Comparison of ENCODE assay signal across 1 cellular context in genomic region chr4:145279122-145279960, GRCh38.
TF ChIP-seq lines count a peak whose summit lies in the region.

No MANE protein-coding gene starts in this region.

TF ChIP-seq in SK-N-SH, 30 proteins besides CTCF, POLR2A, EP300 and RAD21 (continued from another document):
- TF ChIP-seq ZBTB33 (IDR thresholded peaks at IDR 0.05; ENCODE audit: borderline replicate concordance, low read depth) = peak; percentile 53; the same call in 1 of the 2 replicates
- TF ChIP-seq RCOR1 (IDR thresholded peaks at IDR 0.05; ENCODE audit: low read length) = 0 out of 2 replicates have a peak, but pooled peaks have one; percentile 7
- peak; percentile 84 for TF ChIP-seq MEF2A (IDR thresholded peaks at IDR 0.05; ENCODE audit: borderline replicate concordance, low read depth)
- no peak for TF ChIP-seq REST (IDR thresholded peaks at IDR 0.05; ENCODE audit: low read depth, low read length)
- peak; percentile 77; the same call in 1 of the 2 replicates for TF ChIP-seq MAX (IDR thresholded peaks at IDR 0.05; ENCODE audit: low read depth)
- TF ChIP-seq MXI1 (IDR thresholded peaks at IDR 0.05; ENCODE audit: low read depth, low read length) = no peak
- TF ChIP-seq GATA2 (CRISPR knock-in tag; IDR thresholded peaks at IDR 0.05) = no peak
- TF ChIP-seq PBX3 (IDR thresholded peaks at IDR 0.05) = peak; percentile 90
- TF ChIP-seq CHD2 (IDR thresholded peaks at IDR 0.05; ENCODE audit: low read length, partially characterized antibody) = no peak
- no peak for TF ChIP-seq GABPA (IDR thresholded peaks at IDR 0.05; ENCODE audit: low read depth)
- no peak for TF ChIP-seq ELF1 (IDR thresholded peaks at IDR 0.05)
- no peak for TF ChIP-seq FOXJ3 (CRISPR knock-in tag; IDR thresholded peaks at IDR 0.05)
- no peak for TF ChIP-seq SMC3 (IDR thresholded peaks at IDR 0.05; ENCODE audit: low read depth, low read length)
- peak; percentile 80 for TF ChIP-seq RXRA (IDR thresholded peaks at IDR 0.05; ENCODE audit: borderline replicate concordance, low read depth)
- TF ChIP-seq TAF1 (IDR thresholded peaks at IDR 0.05; ENCODE audit: borderline replicate concordance, low read depth, low read length) = no peak
- TF ChIP-seq FOSL2 (IDR thresholded peaks at IDR 0.05; ENCODE audit: borderline replicate concordance, low read depth) = peak; percentile 91
- TF ChIP-seq NRF1 (IDR thresholded peaks at IDR 0.05; ENCODE audit: low read depth, low read length) = no peak
- peak; percentile 90 for TF ChIP-seq TEAD4 (IDR thresholded peaks at IDR 0.05; ENCODE audit: borderline replicate concordance, insufficient read depth)
- peak; percentile 57 for TF ChIP-seq POLR2AphosphoS5 (IDR thresholded peaks at IDR 0.05; ENCODE audit: low read depth, low read length)
- TF ChIP-seq NFIC (IDR thresholded peaks at IDR 0.05; ENCODE audit: borderline replicate concordance) = peak; percentile 80
- peak; percentile 91 for TF ChIP-seq TCF12 (IDR thresholded peaks at IDR 0.05)
- peak; percentile 69; the same call in 1 of the 2 replicates for TF ChIP-seq SIN3A (IDR thresholded peaks at IDR 0.05; ENCODE audit: borderline replicate concordance, low read depth, low read length)
- peak; percentile 98 for TF ChIP-seq FOXM1 (IDR thresholded peaks at IDR 0.05; ENCODE audit: low read depth)
- no peak for TF ChIP-seq USF2 (IDR thresholded peaks at IDR 0.05; ENCODE audit: borderline replicate concordance, low read depth, low read length)
TF ChIP-seq in SK-N-SH: peak in this region for 16.
